ENCODE assay signal across 21 cellular contexts in the genomic region with DNA sequence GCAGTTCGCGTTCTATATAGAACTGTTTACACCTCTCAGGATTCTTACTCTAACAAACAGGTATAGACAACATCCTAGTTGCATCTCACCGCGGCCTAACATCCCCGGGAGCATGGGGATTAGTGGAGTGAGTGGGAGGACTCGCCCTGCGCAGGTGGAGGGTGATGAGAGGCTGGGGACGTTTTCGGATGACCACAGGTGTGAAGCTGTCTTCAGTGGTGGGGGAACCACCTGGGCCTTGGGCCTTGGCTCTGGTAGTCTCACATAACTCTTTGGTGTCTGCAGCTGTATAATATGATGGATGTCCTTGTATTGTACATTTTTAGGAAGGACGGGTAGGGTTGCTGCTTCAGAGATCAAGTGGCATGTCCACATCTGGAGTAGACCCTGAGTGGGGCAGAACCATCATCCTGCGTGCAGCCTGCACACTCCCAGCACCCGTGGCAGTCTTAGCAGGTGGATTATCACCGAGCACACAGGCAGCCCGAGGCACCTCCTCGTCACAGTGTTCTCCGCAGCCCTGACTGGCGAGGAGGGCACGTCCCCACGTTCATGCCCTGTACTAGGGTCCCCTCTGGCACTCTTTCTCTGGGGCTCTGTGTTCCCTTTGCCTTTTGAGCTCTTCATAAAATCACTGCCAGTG. TPM values are rescaled to one million over a fixed set of nuclear protein-coding genes. Genes with fewer than 3 reads are reported as not detected.
DNase-seq lines count a peak whose midpoint lies in the region; ATAC-seq, FAIRE-seq and TF ChIP-seq lines count a peak whose summit lies in the region.
"Had no signal": no experiment of that assay in that cellular context is flagged by ENCODE, and none has a peak within 500 bp of the region (broad histone marks: within the 10 kb centered on the region; RNA-seq: fewer than 3 reads in every experiment).

No MANE protein-coding gene starts in this region.

- TF ChIP-seq CTCF in WTC11 (IDR thresholded peaks at IDR 0.05) (no peak), kidney (IDR thresholded peaks at IDR 0.05; ENCODE audit: borderline replicate concordance, extremely low read depth, insufficient read depth) (no peak), osteoblast (IDR thresholded peaks at IDR 0.05; ENCODE audit: extremely low read depth, low read depth, low read length) (no peak)

- H3K36me3 Mint-ChIP-seq in WTC11 = no peaks in the 10 kb centered on the region
- H3K36me3 Mint-ChIP-seq: CD4-positive, CD25-positive, alpha-beta regulatory T cell; CD8-positive, alpha-beta memory T cell had no signal

- H3K4me1 ChIP-seq in kidney (ENCODE audit: control insufficient read depth in 1 of 2, insufficient read depth in 1 of 2, low read depth in 1 of 2, low read length in 2 of 2) = peaks cover 32 to 33% of the 10 kb centered on the region in 2 donors
- no peaks in the 10 kb centered on the region for H3K4me1 ChIP-seq in osteoblast (ENCODE audit: insufficient read depth, low read length)
- H3K4me1 ChIP-seq: BE2C, HAP-1 had no signal

- H3K27me3 ChIP-seq in osteoblast (ENCODE audit: insufficient read depth, low read length) = no peaks in the 10 kb centered on the region
- H3K27me3 ChIP-seq: BE2C had no signal

- no peaks in the 10 kb centered on the region for H3K9me3 Mint-ChIP-seq in WTC11
- H3K9me3 Mint-ChIP-seq: CD4-positive, CD25-positive, alpha-beta regulatory T cell; CD8-positive, alpha-beta memory T cell had no signal

- no peak overlapping the region for H3K4me3 ChIP-seq in kidney (ENCODE audit: low read length in 2 of 2)
- H3K4me3 ChIP-seq in osteoblast (ENCODE audit: insufficient read depth, low read length) = no peak overlapping the region
- H3K4me3 ChIP-seq: HAP-1 had no signal

- no peak for DNase-seq in WTC11 (ENCODE audit: low spot score)
- DNase-seq in kidney = peak; percentile 48
- DNase-seq in posterior vena cava (ENCODE audit: low spot score) = peak; percentile 62
- DNase-seq in osteoblast (ENCODE audit: insufficient read length, low spot score, missing footprints) = no peak
- no peak for DNase-seq in GM03348 (ENCODE audit: low spot score)
- DNase-seq in NCI-H82 treated with DMSO at 0.1 percent for 48 hours (lab: John Stamatoyannopoulos, UW; ENCODE audit: unreplicated experiment) = no peak
- DNase-seq: ACHN; BE2C; C1 segment of cervical spinal cord; CD4-positive, CD25-positive, alpha-beta regulatory T cell; CD8-positive, alpha-beta memory T cell; COR-L47; DMS 273 treated with DMSO at 0.1 percent for 48 hours; DMS53; DND-41; EL; GOT3 had no signal

- POLR2A ChIA-PET in WTC11 (lab: Charles Lee) = no interaction called here

- H4K20me1 ChIP-seq in osteoblast (ENCODE audit: insufficient read depth, low read length) = peaks cover 67% of the 10 kb centered on the region

- H3K9ac ChIP-seq in kidney (ENCODE audit: low read length in 2 of 2) = no peak overlapping the region

- CTCF ChIA-PET in WTC11 (lab: Charles Lee) = interaction anchor here (0.6 to 2.1 kb wide), 4 partner anchors 35 to 45 kb away, joined by 3 to 13 read pairs (median 4); no protein-coding TSS in a partner anchor

- H3K27ac ChIP-seq in kidney (ENCODE audit: low read depth in 2 of 2, low read length in 2 of 2) (no peak overlapping the region), osteoblast (ENCODE audit: low read depth, low read length) (no peak overlapping the region)

- no peak overlapping the region for H3K4me3 Mint-ChIP-seq in WTC11
- H3K4me3 Mint-ChIP-seq: CD4-positive, CD25-positive, alpha-beta regulatory T cell; CD8-positive, alpha-beta memory T cell had no signal

- peaks cover 84% of the 10 kb centered on the region for H3K79me2 ChIP-seq in osteoblast (ENCODE audit: insufficient read depth, low read length)

- intact Hi-C loops in kidney (cut with DNase I) (no loop called here), posterior vena cava (cut with DNase I) (no loop called here)

- no peak overlapping the region for H2AFZ ChIP-seq in osteoblast (ENCODE audit: low read length)

- no peak for ATAC-seq in WTC11
- no peak for ATAC-seq in HG03521 (IDR thresholded peaks at IDR 0.05; ENCODE audit: unreplicated experiment)

- H3K27ac Mint-ChIP-seq in WTC11 = peak overlapping the region; percentile 67; the same call in 1 of the 2 replicates
- H3K27ac Mint-ChIP-seq: CD4-positive, CD25-positive, alpha-beta regulatory T cell; CD8-positive, alpha-beta memory T cell had no signal

- no peaks in the 10 kb centered on the region for H3K27me3 Mint-ChIP-seq in WTC11 (ENCODE audit: low read depth)

- peaks cover 65% of the 10 kb centered on the region for H3K4me1 Mint-ChIP-seq in WTC11
- H3K4me1 Mint-ChIP-seq: CD4-positive, CD25-positive, alpha-beta regulatory T cell had no signal

- H3K36me3 ChIP-seq in kidney (ENCODE audit: control insufficient read depth in 1 of 2, insufficient read depth in 2 of 2, low read length in 2 of 2) (no peaks in the 10 kb centered on the region), osteoblast (ENCODE audit: insufficient read depth, low read length) (no peaks in the 10 kb centered on the region)
- H3K36me3 ChIP-seq: BE2C, HAP-1 had no signal

- FAIRE-seq in kidney (lab: Jason Lieb, UNC) = no peak
- FAIRE-seq: A204.1, GM12891 had no signal

- no peak overlapping the region for H3K4me2 ChIP-seq in osteoblast (ENCODE audit: insufficient read depth, low read length)

- H3K9me3 ChIP-seq in kidney (ENCODE audit: control insufficient read depth in 1 of 2, low read length in 2 of 2) (no peaks in the 10 kb centered on the region), osteoblast (ENCODE audit: low read depth, low read length) (no peaks in the 10 kb centered on the region)
- H3K9me3 ChIP-seq: BE2C, HAP-1 had no signal

TF ChIP-seq in WTC11, 78 proteins besides CTCF, POLR2A, EP300 and RAD21 (continues in another document):
- TF ChIP-seq CREB1 (CRISPR knock-in tag; IDR thresholded peaks at IDR 0.05) = no peak
- TF ChIP-seq TCF7 (CRISPR knock-in tag; IDR thresholded peaks at IDR 0.05; ENCODE audit: low read depth) = no peak
- no peak for TF ChIP-seq ZNF671 (CRISPR knock-in tag; IDR thresholded peaks at IDR 0.05)
- TF ChIP-seq ATF1 (CRISPR knock-in tag; IDR thresholded peaks at IDR 0.05) = no peak
- TF ChIP-seq, protein P1, sequence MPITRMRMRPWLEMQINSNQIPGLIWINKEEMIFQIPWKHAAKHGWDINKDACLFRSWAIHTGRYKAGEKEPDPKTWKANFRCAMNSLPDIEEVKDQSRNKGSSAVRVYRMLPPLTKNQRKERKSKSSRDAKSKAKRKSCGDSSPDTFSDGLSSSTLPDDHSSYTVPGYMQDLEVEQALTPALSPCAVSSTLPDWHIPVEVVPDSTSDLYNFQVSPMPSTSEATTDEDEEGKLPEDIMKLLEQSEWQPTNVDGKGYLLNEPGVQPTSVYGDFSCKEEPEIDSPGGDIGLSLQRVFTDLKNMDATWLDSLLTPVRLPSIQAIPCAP (CRISPR knock-in tag; IDR thresholded peaks at IDR 0.05) = no peak
- no peak for TF ChIP-seq ESRRA (CRISPR knock-in tag; IDR thresholded peaks at IDR 0.05; ENCODE audit: borderline replicate concordance)
- TF ChIP-seq, protein P2, sequence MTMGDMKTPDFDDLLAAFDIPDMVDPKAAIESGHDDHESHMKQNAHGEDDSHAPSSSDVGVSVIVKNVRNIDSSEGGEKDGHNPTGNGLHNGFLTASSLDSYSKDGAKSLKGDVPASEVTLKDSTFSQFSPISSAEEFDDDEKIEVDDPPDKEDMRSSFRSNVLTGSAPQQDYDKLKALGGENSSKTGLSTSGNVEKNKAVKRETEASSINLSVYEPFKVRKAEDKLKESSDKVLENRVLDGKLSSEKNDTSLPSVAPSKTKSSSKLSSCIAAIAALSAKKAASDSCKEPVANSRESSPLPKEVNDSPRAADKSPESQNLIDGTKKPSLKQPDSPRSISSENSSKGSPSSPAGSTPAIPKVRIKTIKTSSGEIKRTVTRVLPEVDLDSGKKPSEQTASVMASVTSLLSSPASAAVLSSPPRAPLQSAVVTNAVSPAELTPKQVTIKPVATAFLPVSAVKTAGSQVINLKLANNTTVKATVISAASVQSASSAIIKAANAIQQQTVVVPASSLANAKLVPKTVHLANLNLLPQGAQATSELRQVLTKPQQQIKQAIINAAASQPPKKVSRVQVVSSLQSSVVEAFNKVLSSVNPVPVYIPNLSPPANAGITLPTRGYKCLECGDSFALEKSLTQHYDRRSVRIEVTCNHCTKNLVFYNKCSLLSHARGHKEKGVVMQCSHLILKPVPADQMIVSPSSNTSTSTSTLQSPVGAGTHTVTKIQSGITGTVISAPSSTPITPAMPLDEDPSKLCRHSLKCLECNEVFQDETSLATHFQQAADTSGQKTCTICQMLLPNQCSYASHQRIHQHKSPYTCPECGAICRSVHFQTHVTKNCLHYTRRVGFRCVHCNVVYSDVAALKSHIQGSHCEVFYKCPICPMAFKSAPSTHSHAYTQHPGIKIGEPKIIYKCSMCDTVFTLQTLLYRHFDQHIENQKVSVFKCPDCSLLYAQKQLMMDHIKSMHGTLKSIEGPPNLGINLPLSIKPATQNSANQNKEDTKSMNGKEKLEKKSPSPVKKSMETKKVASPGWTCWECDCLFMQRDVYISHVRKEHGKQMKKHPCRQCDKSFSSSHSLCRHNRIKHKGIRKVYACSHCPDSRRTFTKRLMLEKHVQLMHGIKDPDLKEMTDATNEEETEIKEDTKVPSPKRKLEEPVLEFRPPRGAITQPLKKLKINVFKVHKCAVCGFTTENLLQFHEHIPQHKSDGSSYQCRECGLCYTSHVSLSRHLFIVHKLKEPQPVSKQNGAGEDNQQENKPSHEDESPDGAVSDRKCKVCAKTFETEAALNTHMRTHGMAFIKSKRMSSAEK (CRISPR knock-in tag; IDR thresholded peaks at IDR 0.05; ENCODE audit: borderline replicate concordance) = no peak
- TF ChIP-seq, protein P3, sequence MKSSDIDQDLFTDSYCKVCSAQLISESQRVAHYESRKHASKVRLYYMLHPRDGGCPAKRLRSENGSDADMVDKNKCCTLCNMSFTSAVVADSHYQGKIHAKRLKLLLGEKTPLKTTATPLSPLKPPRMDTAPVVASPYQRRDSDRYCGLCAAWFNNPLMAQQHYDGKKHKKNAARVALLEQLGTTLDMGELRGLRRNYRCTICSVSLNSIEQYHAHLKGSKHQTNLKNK (CRISPR knock-in tag; IDR thresholded peaks at IDR 0.05) = no peak
- TF ChIP-seq TEAD4 (CRISPR knock-in tag; IDR thresholded peaks at IDR 0.05) = no peak

RNA-seq across cellular contexts. Expression of a gene that starts 56.0 kb away (rescaled TPM):
- 46.2 to 49.3 TPM (median 49.1 TPM) in 3 replicates for total RNA-seq in WTC11 (2021)
- 44.5 TPM for total RNA-seq in kidney
- 8.1 TPM for polyA plus RNA-seq in kidney (ENCODE audit: insufficient read depth, low read depth, low replicate concordance)
- 10 to 100 TPM; 28.9 to 33.3 TPM for total RNA-seq in posterior vena cava
- 18.5 and 19.7 TPM in 2 replicates for total RNA-seq in osteoblast
- polyA plus RNA-seq: CD4-positive, CD25-positive, alpha-beta regulatory T cell had no signal

Comparison
In these comparisons a context has a peak if more than half of its experiments do, and no peak if none do; other contexts are left out.
1. DNase-seq: peak in kidney (single experiment) and posterior vena cava (single experiment); none in WTC11 (single experiment), osteoblast (single experiment), GM03348 (single experiment) and NCI-H82 treated with DMSO at 0.1 percent for 48 hours (single experiment).